ENCODE assay signal across 1 cellular context in the genomic region with DNA sequence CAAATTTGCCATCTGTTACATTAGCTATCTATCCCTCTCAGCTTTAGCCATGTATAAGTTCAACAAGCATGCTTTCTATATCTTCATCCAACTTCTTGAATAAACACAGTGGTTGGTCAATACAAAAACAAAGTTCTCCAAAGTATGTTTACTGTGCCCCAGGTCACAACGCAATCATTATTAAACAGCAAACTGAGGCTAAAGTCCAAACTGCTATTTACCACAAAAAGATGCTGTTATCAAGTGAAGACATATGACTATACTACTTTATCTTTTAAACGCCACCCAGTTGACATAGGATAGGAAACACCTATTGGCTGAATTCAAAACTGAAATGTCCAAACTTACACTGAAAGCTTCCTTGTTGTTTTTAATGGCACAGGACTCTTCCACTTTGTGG.
TF ChIP-seq lines count a peak whose summit lies in the region.

No MANE protein-coding gene starts in this region.

TF ChIP-seq in HepG2, 621 proteins besides CTCF, POLR2A, EP300 and RAD21 (continued from another document and continues in another):
- TF ChIP-seq, protein P1, sequence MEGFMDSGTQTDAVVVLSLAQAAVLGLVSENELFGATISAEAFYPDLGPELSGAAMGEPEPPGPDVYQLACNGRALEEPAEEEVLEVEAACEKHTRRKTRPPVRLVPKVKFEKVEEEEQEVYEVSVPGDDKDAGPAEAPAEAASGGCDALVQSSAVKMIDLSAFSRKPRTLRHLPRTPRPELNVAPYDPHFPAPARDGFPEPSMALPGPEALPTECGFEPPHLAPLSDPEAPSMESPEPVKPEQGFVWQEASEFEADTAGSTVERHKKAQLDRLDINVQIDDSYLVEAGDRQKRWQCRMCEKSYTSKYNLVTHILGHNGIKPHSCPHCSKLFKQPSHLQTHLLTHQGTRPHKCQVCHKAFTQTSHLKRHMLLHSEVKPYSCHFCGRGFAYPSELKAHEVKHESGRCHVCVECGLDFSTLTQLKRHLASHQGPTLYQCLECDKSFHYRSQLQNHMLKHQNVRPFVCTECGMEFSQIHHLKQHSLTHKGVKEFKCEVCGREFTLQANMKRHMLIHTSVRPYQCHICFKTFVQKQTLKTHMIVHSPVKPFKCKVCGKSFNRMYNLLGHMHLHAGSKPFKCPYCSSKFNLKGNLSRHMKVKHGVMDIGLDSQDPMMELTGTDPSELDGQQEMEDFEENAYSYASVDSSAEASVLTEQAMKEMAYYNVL (CRISPR knock-in tag; IDR thresholded peaks at IDR 0.05; ENCODE audit: borderline replicate concordance): no peak
- TF ChIP-seq ZNF350 (CRISPR knock-in tag; IDR thresholded peaks at IDR 0.05; ENCODE audit: borderline replicate concordance, low read depth) (no peak), PRDM4 (CRISPR knock-in tag; IDR thresholded peaks at IDR 0.05; ENCODE audit: borderline replicate concordance) (no peak), GFI1 (CRISPR knock-in tag; IDR thresholded peaks at IDR 0.05; ENCODE audit: borderline replicate concordance) (peak; percentile 61; the same call in 1 of the 2 replicates), REST (IDR thresholded peaks at IDR 0.05; ENCODE audit: borderline replicate concordance in 1 of 2, low read depth in 1 of 2, low read length in 2 of 2) (no peak), ZBTB7B (CRISPR knock-in tag; IDR thresholded peaks at IDR 0.05) (no peak), MXD4 (CRISPR knock-in tag; IDR thresholded peaks at IDR 0.05) (no peak), MIXL1 (CRISPR knock-in tag; IDR thresholded peaks at IDR 0.05) (peak; percentile 94), FOXA3 (CRISPR knock-in tag; IDR thresholded peaks at IDR 0.05) (peak; percentile 98), ATM (IDR thresholded peaks at IDR 0.05; ENCODE audit: borderline replicate concordance) (no peak), ZNF644 (CRISPR knock-in tag; IDR thresholded peaks at IDR 0.05; ENCODE audit: low read depth) (peak; percentile 46; the same call in 1 of the 2 replicates), GABPA (IDR thresholded peaks at IDR 0.05; ENCODE audit: low read depth, low read length) (no peak), GABPA (CRISPR knock-in tag; IDR thresholded peaks at IDR 0.05; ENCODE audit: low read depth) (0 out of 2 replicates have a peak, but pooled peaks have one; percentile 32), CBX2 (IDR thresholded peaks at IDR 0.05; ENCODE audit: low read depth, low read length) (no peak), CBX2 (CRISPR knock-in tag; IDR thresholded peaks at IDR 0.05; ENCODE audit: low read depth) (no peak), CREM (IDR thresholded peaks at IDR 0.05) (peak; percentile 81; the same call in 1 of the 2 replicates), CREM (CRISPR knock-in tag; IDR thresholded peaks at IDR 0.05) (no peak), FOXK2 (IDR thresholded peaks at IDR 0.05) (peak; percentile 87), PRDM10 (CRISPR knock-in tag; IDR thresholded peaks at IDR 0.05; ENCODE audit: low read depth) (no peak), FOXM1 (CRISPR knock-in tag; IDR thresholded peaks at IDR 0.05) (no peak), SNAI1 (CRISPR knock-in tag; IDR thresholded peaks at IDR 0.05; ENCODE audit: borderline replicate concordance) (no peak), ZNF468 (CRISPR knock-in tag; IDR thresholded peaks at IDR 0.05) (no peak), ISL2 (CRISPR knock-in tag; IDR thresholded peaks at IDR 0.05) (peak; percentile 86), KDM3A (CRISPR knock-in tag; IDR thresholded peaks at IDR 0.05; ENCODE audit: low read depth) (peak; percentile 46; the same call in 1 of the 2 replicates), CEBPB (IDR thresholded peaks at IDR 0.05; ENCODE audit: borderline replicate concordance, low read depth, low read length) (peak; percentile 81), PPARG (CRISPR knock-in tag; conservative IDR thresholded peaks at IDR 0.05) (peak; percentile 80), ZNF30 (CRISPR knock-in tag; IDR thresholded peaks at IDR 0.05) (no peak), TARDBP (CRISPR knock-in tag; IDR thresholded peaks at IDR 0.05) (peak; percentile 87; the same call in 1 of the 2 replicates), ELF4 (CRISPR knock-in tag; IDR thresholded peaks at IDR 0.05; ENCODE audit: borderline replicate concordance) (no peak), AHDC1 (CRISPR knock-in tag; IDR thresholded peaks at IDR 0.05; ENCODE audit: borderline replicate concordance) (peak; percentile 88; the same call in 1 of the 2 replicates), NAIF1 (CRISPR knock-in tag; IDR thresholded peaks at IDR 0.05; ENCODE audit: borderline replicate concordance) (no peak), ZNF256 (CRISPR knock-in tag; conservative IDR thresholded peaks at IDR 0.05) (no peak), ZSCAN21 (CRISPR knock-in tag; IDR thresholded peaks at IDR 0.05; ENCODE audit: borderline replicate concordance) (no peak), ZNF101 (CRISPR knock-in tag; IDR thresholded peaks at IDR 0.05; ENCODE audit: borderline replicate concordance, low read depth) (no peak), ZNF335 (CRISPR knock-in tag; IDR thresholded peaks at IDR 0.05) (peak; percentile 64; the same call in 1 of the 2 replicates)
- TF ChIP-seq, protein P2, sequence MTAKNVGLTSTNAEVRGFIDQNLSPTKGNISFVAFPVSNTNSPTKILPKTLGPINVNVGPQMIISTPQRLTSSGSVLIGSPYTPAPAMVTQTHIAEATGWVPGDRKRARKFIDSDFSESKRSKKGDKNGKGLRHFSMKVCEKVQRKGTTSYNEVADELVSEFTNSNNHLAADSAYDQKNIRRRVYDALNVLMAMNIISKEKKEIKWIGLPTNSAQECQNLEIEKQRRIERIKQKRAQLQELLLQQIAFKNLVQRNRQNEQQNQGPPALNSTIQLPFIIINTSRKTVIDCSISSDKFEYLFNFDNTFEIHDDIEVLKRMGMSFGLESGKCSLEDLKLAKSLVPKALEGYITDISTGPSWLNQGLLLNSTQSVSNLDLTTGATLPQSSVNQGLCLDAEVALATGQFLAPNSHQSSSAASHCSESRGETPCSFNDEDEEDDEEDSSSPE (CRISPR knock-in tag; IDR thresholded peaks at IDR 0.05): peak; percentile 34; the same call in 1 of the 2 replicates
- TF ChIP-seq, protein P3, sequence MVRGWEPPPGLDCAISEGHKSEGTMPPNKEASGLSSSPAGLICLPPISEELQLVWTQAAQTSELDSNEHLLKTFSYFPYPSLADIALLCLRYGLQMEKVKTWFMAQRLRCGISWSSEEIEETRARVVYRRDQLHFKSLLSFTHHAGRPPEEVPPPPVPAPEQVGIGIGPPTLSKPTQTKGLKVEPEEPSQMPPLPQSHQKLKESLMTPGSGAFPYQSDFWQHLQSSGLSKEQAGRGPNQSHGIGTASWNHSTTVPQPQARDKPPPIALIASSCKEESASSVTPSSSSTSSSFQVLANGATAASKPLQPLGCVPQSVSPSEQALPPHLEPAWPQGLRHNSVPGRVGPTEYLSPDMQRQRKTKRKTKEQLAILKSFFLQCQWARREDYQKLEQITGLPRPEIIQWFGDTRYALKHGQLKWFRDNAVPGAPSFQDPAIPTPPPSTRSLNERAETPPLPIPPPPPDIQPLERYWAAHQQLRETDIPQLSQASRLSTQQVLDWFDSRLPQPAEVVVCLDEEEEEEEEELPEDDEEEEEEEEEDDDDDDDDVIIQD (CRISPR knock-in tag; IDR thresholded peaks at IDR 0.05; ENCODE audit: low read depth): peak; percentile 82
